ENCODE assay signal across 15 cellular contexts in the genomic region with DNA sequence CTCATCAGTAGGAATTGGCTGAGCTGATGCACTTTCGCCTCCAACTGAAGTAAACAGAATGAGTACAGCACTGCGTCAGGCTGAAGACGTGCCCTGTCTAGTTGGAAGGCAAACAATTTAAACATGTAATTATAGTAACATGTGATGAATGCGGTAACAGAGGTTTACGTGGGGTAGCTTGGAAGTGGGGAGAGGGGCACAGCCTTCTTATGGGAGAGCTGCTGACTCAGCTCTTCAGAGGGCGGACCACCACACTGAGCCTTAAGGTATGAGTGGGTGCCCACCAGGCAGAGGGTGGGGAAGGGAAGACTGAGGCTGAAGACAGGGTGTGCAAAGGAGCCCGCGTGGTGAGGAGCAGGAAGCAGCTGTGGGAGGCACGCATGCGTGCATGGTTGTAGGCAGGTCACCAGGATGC. TPM values are rescaled to one million over a fixed set of nuclear protein-coding genes. Genes with fewer than 3 reads are reported as not detected.
A peak's percentile ranks its signal among the peaks of the same experiment; 100 is the strongest.
DNase-seq lines count a peak whose midpoint lies in the region; ATAC-seq and TF ChIP-seq lines count a peak whose summit lies in the region.
"Had no signal": no experiment of that assay in that cellular context is flagged by ENCODE, and none has a peak within 500 bp of the region (broad histone marks: within the 10 kb centered on the region; RNA-seq: fewer than 3 reads in every experiment).

No MANE protein-coding gene starts in this region.

- no peaks in the 10 kb centered on the region for H3K9me3 ChIP-seq in prostate gland
- H3K9me3 ChIP-seq in MM.1S (replicated peaks; ENCODE audit: insufficient read depth, low read length), result no peaks in the 10 kb centered on the region

- TF ChIP-seq CTCF in LNCaP clone FGC (IDR thresholded peaks at IDR 0.05; ENCODE audit: control insufficient read depth, extremely low read depth, insufficient read depth) (no peak), prostate gland (IDR thresholded peaks at IDR 0.05) (no peak), MM.1S (IDR thresholded peaks at IDR 0.05; ENCODE audit: low read length) (no peak)

- H3K36me3 ChIP-seq in prostate gland (no peaks in the 10 kb centered on the region), MM.1S (replicated peaks; ENCODE audit: insufficient read depth, low read length) (no peaks in the 10 kb centered on the region)

- DNase-seq in LNCaP clone FGC (ENCODE audit: low read depth) (peak; percentile 73), NCI-H69 (lab: John Stamatoyannopoulos, UW) (peak; percentile 85), fibroblast of peridontal ligament (ENCODE audit: extremely low read depth) (peak; percentile 91), prostate gland (ENCODE audit: low spot score) (peak; percentile 69), MM.1S (no peak), iPS-NIHi7 (ENCODE audit: extremely low spot score) (no peak), GDM1 (lab: John Stamatoyannopoulos, UW) (no peak)
- no peak for DNase-seq in stimulated activated naive B cell treated with anti-CD40 and anti-IgM and Interleukin-4, amounts not matched to agents 10 μg/mL and 1 μg/mL and 100 μg/mL, for 72 hours
- DNase-seq: activated naive CD4-positive, alpha-beta T cell; CD4-positive, alpha-beta T cell; hypothalamus; SHP77; stimulated activated CD4-positive, alpha-beta T cell treated with anti-CD3 and anti-CD28 coated beads, Interleukin-15, amount 100 ng/mL, for 24 hours; T-helper 17 cell had no signal

- no peaks in the 10 kb centered on the region for H3F3A ChIP-seq in MM.1S (ENCODE audit: insufficient read depth, low read length)

- no peaks in the 10 kb centered on the region for H3K4me1 ChIP-seq in prostate gland (replicated peaks)
- peaks cover 26% of the 10 kb centered on the region for H3K4me1 ChIP-seq in MM.1S (ENCODE audit: low read length)

- no peak overlapping the region for H3K4me2 ChIP-seq in MM.1S (ENCODE audit: low read depth, low read length)

- H3K27me3 ChIP-seq in prostate gland (replicated peaks; ENCODE audit: insufficient read depth) (no peaks in the 10 kb centered on the region), MM.1S (replicated peaks; ENCODE audit: insufficient read depth, low read length) (no peaks in the 10 kb centered on the region)

- peak overlapping the region; percentile 4 to 54 for H3K27ac ChIP-seq in prostate gland
- no peak overlapping the region for H3K27ac ChIP-seq in MM.1S (ENCODE audit: low read length)

- H3K79me2 ChIP-seq in MM.1S (ENCODE audit: low read length), result no peaks in the 10 kb centered on the region

- H3K27ac Mint-ChIP-seq in stimulated activated naive B cell treated with anti-CD40 and anti-IgM and Interleukin-4, amounts not matched to agents 10 μg/mL and 1 μg/mL and 100 μg/mL, for 72 hours, result no peak overlapping the region
- H3K27ac Mint-ChIP-seq: CD4-positive, alpha-beta T cell; T-helper 17 cell had no signal

- no peak overlapping the region for H3K4me3 Mint-ChIP-seq in stimulated activated naive B cell treated with anti-CD40 and anti-IgM and Interleukin-4, amounts not matched to agents 10 μg/mL and 1 μg/mL and 100 μg/mL, for 72 hours
- H3K4me3 Mint-ChIP-seq: CD4-positive, alpha-beta T cell; T-helper 17 cell had no signal

- H3K4me3 ChIP-seq in LNCaP clone FGC (ENCODE audit: low read depth, low read length) (no peak overlapping the region), prostate gland (no peak overlapping the region), MM.1S (ENCODE audit: low read length) (no peak overlapping the region)

- H3K9me3 Mint-ChIP-seq in stimulated activated naive B cell treated with anti-CD40 and anti-IgM and Interleukin-4, amounts not matched to agents 10 μg/mL and 1 μg/mL and 100 μg/mL, for 72 hours, result no peaks in the 10 kb centered on the region
- H3K9me3 Mint-ChIP-seq: CD4-positive, alpha-beta T cell had no signal

- peaks cover 14 to 18% of the 10 kb centered on the region in 2 donors for H3K4me1 Mint-ChIP-seq in stimulated activated naive B cell treated with anti-CD40 and anti-IgM and Interleukin-4, amounts not matched to agents 10 μg/mL and 1 μg/mL and 100 μg/mL, for 72 hours

- WGBS in prostate gland, result 43% methylated on average over 10 of the region's 10 CpGs

- TF ChIP-seq POLR2A in prostate gland (IDR thresholded peaks at IDR 0.05), result no peak

- intact Hi-C loops in prostate gland (cut with DNase I), result no loop called here

- H3K9me2 ChIP-seq in MM.1S (replicated peaks; ENCODE audit: insufficient read depth, low read length), result no peaks in the 10 kb centered on the region

- no peak for ATAC-seq in stimulated activated naive B cell treated with anti-CD40 and anti-IgM and Interleukin-4, amounts not matched to agents 10 μg/mL and 1 μg/mL and 100 μg/mL, for 72 hours (replicated peaks)
- ATAC-seq: activated CD4-positive, CD25-positive, alpha-beta regulatory T cell treated with anti-CD3 and anti-CD28 coated beads, Interleukin-2, amount 50 U/mL, for 24 hours; T-helper 17 cell had no signal

- no peak overlapping the region for H3K9ac ChIP-seq in MM.1S (ENCODE audit: low read length)

- H3K27me3 Mint-ChIP-seq in stimulated activated naive B cell treated with anti-CD40 and anti-IgM and Interleukin-4, amounts not matched to agents 10 μg/mL and 1 μg/mL and 100 μg/mL, for 72 hours, result no peaks in the 10 kb centered on the region

- no peak overlapping the region for H2AFZ ChIP-seq in MM.1S (ENCODE audit: low read length)

- H3K36me3 Mint-ChIP-seq in stimulated activated naive B cell treated with anti-CD40 and anti-IgM and Interleukin-4, amounts not matched to agents 10 μg/mL and 1 μg/mL and 100 μg/mL, for 72 hours, result peaks cover 1 to 5% of the 10 kb centered on the region in 2 donors

- no peaks in the 10 kb centered on the region for H4K20me1 ChIP-seq in MM.1S (ENCODE audit: insufficient read depth, low read length)

RNA-seq across cellular contexts. Expression of gene EHD3, which starts 6.2 kb away (rescaled TPM):
- total RNA-seq in prostate gland, result 1 to 10 TPM; 7.2 to 7.9 TPM

RNA-seq across cellular contexts. Expression of gene CAPN14, which starts 10.4 kb away (rescaled TPM):
- under 1 TPM; 0.27 to 0.80 TPM for total RNA-seq in prostate gland

Comparison
In these comparisons a context has a peak if more than half of its experiments do, and no peak if none do; other contexts are left out.
1. DNase-seq: peak in LNCaP clone FGC (single experiment), NCI-H69 (single experiment), fibroblast of peridontal ligament (single experiment) and prostate gland (single experiment); none in MM.1S (single experiment), iPS-NIHi7 (single experiment), GDM1 (single experiment) and stimulated activated naive B cell treated with anti-CD40 and anti-IgM and Interleukin-4, amounts not matched to agents 10 μg/mL and 1 μg/mL and 100 μg/mL, for 72 hours (single experiment).